In genomic region chr10:89163265-89163995, GRCh38 we compare ENCODE assay signal across 9 cellular contexts. TPM values are rescaled to one million over a fixed set of nuclear protein-coding genes. Genes with fewer than 3 reads are reported as not detected.
DNase-seq lines count a peak whose midpoint lies in the region; ATAC-seq and TF ChIP-seq lines count a peak whose summit lies in the region.
"Had no signal": no experiment of that assay in that cellular context is flagged by ENCODE, and none has a peak within 500 bp of the region (broad histone marks: within the 10 kb centered on the region; RNA-seq: fewer than 3 reads in every experiment).

No MANE protein-coding gene starts in this region.

- no peak overlapping the region for H4K8ac ChIP-seq in neuronal stem cell (ENCODE audit: low read depth, low read length)

- H3K27ac ChIP-seq in esophagus (ENCODE audit: low read depth in 2 of 2, low read length in 1 of 2), result peak overlapping the region; percentile 75 to 79
- H3K27ac ChIP-seq in spleen, result peak overlapping the region in 7 of 8 donors; percentile 2 to 73 (median 56)
- no peak overlapping the region for H3K27ac ChIP-seq in vagina
- no peak overlapping the region for H3K27ac ChIP-seq in neuronal stem cell (replicated peaks; ENCODE audit: low read length)
- H3K27ac ChIP-seq: A549 had no signal

- no peak overlapping the region for H3K4ac ChIP-seq in neuronal stem cell (ENCODE audit: low read length)

- ATAC-seq in HG03342 (IDR thresholded peaks at IDR 0.05; ENCODE audit: unreplicated experiment), result peak; percentile 96
- ATAC-seq: A549 had no signal

- no peak overlapping the region for H3K18ac ChIP-seq in neuronal stem cell (ENCODE audit: low read length)

- H3K27me3 ChIP-seq in esophagus (ENCODE audit: control insufficient read depth in 1 of 2, insufficient read depth in 2 of 2, low read length in 2 of 2) (no peaks in the 10 kb centered on the region), spleen (replicated peaks in 1 of 7) (no peaks in the 10 kb centered on the region), vagina (no peaks in the 10 kb centered on the region), neuronal stem cell (ENCODE audit: control insufficient read depth in 3 of 3, insufficient read depth in 3 of 3, low read depth in 1 of 3, low read length in 3 of 3) (no peaks in the 10 kb centered on the region)

- H3K9me3 ChIP-seq in esophagus (ENCODE audit: control insufficient read depth in 2 of 2, insufficient read depth in 1 of 2, low read depth in 1 of 2, low read length in 1 of 2) (no peaks in the 10 kb centered on the region), spleen (no peaks in the 10 kb centered on the region), vagina (no peaks in the 10 kb centered on the region), neuronal stem cell (replicated peaks in 1 of 2; ENCODE audit: control insufficient read depth in 2 of 2, insufficient read depth in 1 of 2, low read depth in 1 of 2, low read length in 2 of 2) (no peaks in the 10 kb centered on the region)
- H3K9me3 ChIP-seq: A549 had no signal

- 27 to 41% methylated on average over 6 of the region's 6 CpGs for WGBS in esophagus, 2 donors
- WGBS in spleen, 5 donors, result 2 to 4% (median 4%) methylated on average over 6 of the region's 6 CpGs
- WGBS in neuronal stem cell (ENCODE audit: extremely low coverage in 2 of 2, insufficient read length in 2 of 2, insufficient replicate concordance in 1 of 2), 2 donors, result no CpG with 5 or more reads among the region's 6 CpGs

- H3K4me1 ChIP-seq in esophagus (ENCODE audit: control insufficient read depth in 2 of 2, insufficient read depth in 2 of 2, low read length in 1 of 2) (peaks cover 0 to 4% of the 10 kb centered on the region in 2 donors), spleen (peaks cover 5 to 19% (median 16%) of the 10 kb centered on the region in 6 donors), vagina (peaks cover 20% of the 10 kb centered on the region), neuronal stem cell (ENCODE audit: control insufficient read depth in 2 of 2, insufficient read depth in 1 of 2, low read depth in 1 of 2, low read length in 2 of 2) (no peaks in the 10 kb centered on the region)
- H3K4me1 ChIP-seq: A549 had no signal

- H3K23ac ChIP-seq in neuronal stem cell (ENCODE audit: low read depth, low read length, poor library complexity), result no peak overlapping the region

- intact Hi-C loops in spleen (cut with DNase I; ENCODE audit: low total_unique reads) (no loop called here), vagina (cut with DNase I) (no loop called here)

- no peak overlapping the region for H3K14ac ChIP-seq in neuronal stem cell (ENCODE audit: low read length)

- H2BK5ac ChIP-seq in neuronal stem cell (ENCODE audit: low read length), result no peak overlapping the region

- H2BK12ac ChIP-seq in neuronal stem cell (ENCODE audit: low read length), result no peak overlapping the region

- no peak overlapping the region for H3K9ac ChIP-seq in neuronal stem cell (ENCODE audit: low read depth, low read length, poor library complexity)

- H3K79me1 ChIP-seq in neuronal stem cell (ENCODE audit: low read depth, low read length), result no peaks in the 10 kb centered on the region

- H2AK5ac ChIP-seq in neuronal stem cell (ENCODE audit: low read depth, low read length), result no peak overlapping the region

- no peak for TF ChIP-seq CTCF in spleen (IDR thresholded peaks at IDR 0.05 in 8 of 11, conservative IDR thresholded peaks at IDR 0.05 in 3 of 11)
- TF ChIP-seq CTCF in vagina (IDR thresholded peaks at IDR 0.05), result no peak

- H3K4me2 ChIP-seq in neuronal stem cell (ENCODE audit: insufficient read depth, low read length, poor library complexity, severe bottlenecking), result no peak overlapping the region
- H3K4me2 ChIP-seq: A549 had no signal

- DNase-seq in NK-92 treated with Interleukin-12 subunit alpha and Interleukin-12 subunit beta, amount 100 ng/mL, for 24 hours (lab: John Stamatoyannopoulos, UW), result peak; percentile 58
- DNase-seq in NK-92 (lab: John Stamatoyannopoulos, UW; ENCODE audit: unreplicated experiment) (no peak), spleen (peak; percentile 70), vagina (ENCODE audit: extremely low spot score in 2 of 2) (no peak), neuronal stem cell (ENCODE audit: low spot score) (no peak)
- peak; percentile 13 for DNase-seq in activated CD4-positive, alpha-beta T cell treated with anti-CD3 and anti-CD28 coated beads, Interleukin-2, amount 50 U/mL, for 1 hour

- no peak overlapping the region for H2AFZ ChIP-seq in neuronal stem cell (ENCODE audit: low read length)

- no peak overlapping the region for H4K91ac ChIP-seq in neuronal stem cell (ENCODE audit: low read depth, low read length, poor library complexity)

- H2BK15ac ChIP-seq in neuronal stem cell (ENCODE audit: low read length), result no peak overlapping the region

- H3K36me3 ChIP-seq in esophagus (ENCODE audit: control insufficient read depth in 2 of 2, insufficient read depth in 2 of 2, low read length in 1 of 2), result no peaks in the 10 kb centered on the region
- no peaks in the 10 kb centered on the region for H3K36me3 ChIP-seq in spleen
- no peaks in the 10 kb centered on the region for H3K36me3 ChIP-seq in vagina
- no peaks in the 10 kb centered on the region for H3K36me3 ChIP-seq in neuronal stem cell (replicated peaks in 1 of 2; ENCODE audit: control insufficient read depth in 2 of 2, insufficient read depth in 2 of 2, low read length in 2 of 2)

- TF ChIP-seq POLR2A in spleen (IDR thresholded peaks at IDR 0.05), result no peak
- no peak for TF ChIP-seq POLR2A in vagina (IDR thresholded peaks at IDR 0.05)

- H2BK120ac ChIP-seq in neuronal stem cell (ENCODE audit: low read depth, low read length), result no peak overlapping the region

- H3K4me3 ChIP-seq in esophagus (ENCODE audit: low read depth in 1 of 2, low read length in 2 of 2) (no peak overlapping the region), spleen (peak overlapping the region in 2 of 8 donors; percentile 24 to 52), vagina (no peak overlapping the region), neuronal stem cell (ENCODE audit: low read length in 2 of 2) (no peak overlapping the region)
- H3K4me3 ChIP-seq: A549 had no signal

RNA-seq across cellular contexts. Expression of gene CH25H, which starts 43.7 kb away (rescaled TPM):
- polyA plus RNA-seq in esophagus, result 1 to 10 TPM; 2.8 to 9.0 TPM
- 1 to 10 TPM in 5 of 7 donors, under 1 TPM in 2; 0.72 to 8.8 (median 1.8) TPM for total RNA-seq in spleen
- polyA plus RNA-seq in spleen, result 1 to 10 TPM; 1.4 to 3.6 (median 2.3) TPM
- total RNA-seq in vagina, result 0.74 TPM
- not detected for polyA plus RNA-seq in neuronal stem cell (2013, experiment 1 of 2)
- not detected for polyA plus RNA-seq in neuronal stem cell (2013, experiment 2 of 2)
- polyA plus RNA-seq: A549 had no signal

Comparison
In these comparisons a context has a peak if more than half of its experiments do, and no peak if none do; other contexts are left out.
1. DNase-seq: peak in NK-92 treated with Interleukin-12 subunit alpha and Interleukin-12 subunit beta, amount 100 ng/mL, for 24 hours (single experiment), activated CD4-positive, alpha-beta T cell treated with anti-CD3 and anti-CD28 coated beads, Interleukin-2, amount 50 U/mL, for 1 hour (single experiment) and spleen (single experiment); none in NK-92 (single experiment), vagina (0 of 2) and neuronal stem cell (single experiment).
2. H3K27ac ChIP-seq: peak in esophagus (2 of 2) and spleen (7 of 8); none in vagina (single experiment) and neuronal stem cell (single experiment).